ENCODE assay signal across 13 cellular contexts in genomic region chr11:113577356-113578163, GRCh38.
DNase-seq lines count a peak whose midpoint lies in the region; ATAC-seq and TF ChIP-seq lines count a peak whose summit lies in the region.
"Had no signal": no experiment of that assay in that cellular context is flagged by ENCODE, and none has a peak within 500 bp of the region (broad histone marks: within the 10 kb centered on the region; RNA-seq: fewer than 3 reads in every experiment).

No MANE protein-coding gene starts in this region.

- no peaks in the 10 kb centered on the region for H3K9me3 ChIP-seq in HEK293 (ENCODE audit: control insufficient read depth, insufficient read depth, low read depth, low read length)

- H3K36me3 ChIP-seq in HEK293 (ENCODE audit: control insufficient read depth in 2 of 2, insufficient read depth in 1 of 2, low read length in 2 of 2), result no peaks in the 10 kb centered on the region

- no peak overlapping the region for H3K27ac ChIP-seq in HEK293 (ENCODE audit: extremely low read depth, low read depth, low read length)
- H3K27ac ChIP-seq: dorsolateral prefrontal cortex had no signal

- ATAC-seq in HG03095 (IDR thresholded peaks at IDR 0.05; ENCODE audit: unreplicated experiment) (no peak), HG03135 (IDR thresholded peaks at IDR 0.05; ENCODE audit: unreplicated experiment) (no peak)

- CTCF ChIA-PET in HEK293 (lab: Yijun Ruan, JAX), result interaction anchor here (0.6 to 1.0 kb wide), 3 partner anchors 13 to 186 kb away, joined by 3 read pairs; no protein-coding TSS in a partner anchor

- no peaks in the 10 kb centered on the region for H3K4me1 ChIP-seq in HEK293 (ENCODE audit: control insufficient read depth, insufficient read depth, low read length)

- no peak for TF ChIP-seq CTCF in HEK293 (tag by site-specific recombination; IDR thresholded peaks at IDR 0.05)

- POLR2A ChIA-PET in HEK293 (lab: Yijun Ruan, JAX), result no interaction called here

- DNase-seq in NCI-H146 treated with DMSO at 0.1 percent for 48 hours (lab: John Stamatoyannopoulos, UW; ENCODE audit: unreplicated experiment), result peak; percentile 87
- DNase-seq in RPMI7951 (ENCODE audit: low read depth), result peak; percentile 43
- DNase-seq in mucosa of gallbladder (ENCODE audit: low spot score), result peak; percentile 12
- DNase-seq in nucleus accumbens (lab: John Stamatoyannopoulos, UW), result no peak
- DNase-seq: activated CD4-positive, CD25-positive, alpha-beta regulatory T cell treated with anti-CD3 and anti-CD28 coated beads, Interleukin-2, amount 50 U/mL, for 72 hours; dorsolateral prefrontal cortex; Kasumi-1; SIG-M5; stimulated activated CD4-positive, alpha-beta T cell treated with anti-CD3 and anti-CD28 coated beads, Interleukin-4, amount 100 ng/mL, for 4 hours had no signal

- H3K4me3 ChIP-seq in HEK293 (ENCODE audit: low read depth, low read length), result no peak overlapping the region
- H3K4me3 ChIP-seq: dorsolateral prefrontal cortex, lung had no signal

TF ChIP-seq in HEK293, 187 proteins besides CTCF, POLR2A, EP300 and RAD21:
- TF ChIP-seq MEIS1 (CRISPR knock-in tag; IDR thresholded peaks at IDR 0.05; ENCODE audit: borderline replicate concordance) (peak; percentile 68; the same call in 1 of the 2 replicates), ZSCAN16 (tag by site-specific recombination; IDR thresholded peaks at IDR 0.05) (no peak), ZNF843 (tag by site-specific recombination; IDR thresholded peaks at IDR 0.05) (no peak), PRDM10 (tag by site-specific recombination; IDR thresholded peaks at IDR 0.05) (peak; percentile 48; the same call in 1 of the 2 replicates), ZNF335 (tag by site-specific recombination; conservative IDR thresholded peaks at IDR 0.05) (peak; percentile 75), INSM2 (tag by site-specific recombination; IDR thresholded peaks at IDR 0.05) (no peak), ZNF26 (tag by site-specific recombination; IDR thresholded peaks at IDR 0.05) (no peak), ZIC2 (tag by site-specific recombination; IDR thresholded peaks at IDR 0.05) (0 out of 2 replicates have a peak, but pooled peaks have one; percentile 18), ZNF112 (tag by site-specific recombination; IDR thresholded peaks at IDR 0.05) (no peak), ZNF174 (tag by site-specific recombination; IDR thresholded peaks at IDR 0.05) (no peak)

Comparison
In these comparisons a context has a peak if more than half of its experiments do, and no peak if none do; other contexts are left out.
1. DNase-seq: peak in NCI-H146 treated with DMSO at 0.1 percent for 48 hours (single experiment), RPMI7951 (single experiment) and mucosa of gallbladder (single experiment); none in nucleus accumbens (0 of 56).